18 cellular contexts compared by ENCODE assay signal in the genomic region with DNA sequence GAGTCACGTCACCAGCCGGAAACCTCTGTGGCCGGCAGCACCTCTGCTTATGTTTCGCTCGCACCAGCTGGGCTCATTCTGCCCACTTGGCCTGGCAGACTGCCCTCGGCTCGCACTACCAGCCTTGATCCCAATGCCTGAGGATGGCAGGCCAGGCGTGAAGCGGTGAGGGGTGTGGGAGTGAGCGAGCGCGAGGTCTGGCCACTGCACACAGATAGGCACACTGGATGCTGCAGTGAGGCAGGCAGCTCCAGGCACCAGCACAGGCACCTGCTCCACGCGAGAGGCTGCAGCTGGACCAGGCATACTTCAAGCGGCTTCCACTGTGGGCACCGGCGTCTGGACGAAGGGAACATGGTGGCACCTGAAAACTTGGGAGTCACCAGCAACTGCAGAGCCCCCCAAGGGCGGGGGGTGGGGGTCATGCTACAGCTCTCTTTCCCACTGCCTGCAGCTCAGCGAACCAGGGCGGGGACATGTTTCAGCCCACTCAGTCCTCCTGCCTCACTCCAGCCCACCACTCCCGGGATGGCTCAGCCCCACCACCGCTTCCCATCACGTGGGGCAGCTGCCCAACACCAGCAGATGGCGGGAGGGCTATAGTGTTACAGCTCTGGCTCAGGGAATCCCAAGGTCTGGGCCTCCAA. TPM values are rescaled to one million over a fixed set of nuclear protein-coding genes. Genes with fewer than 3 reads are reported as not detected.
DNase-seq lines count a peak whose midpoint lies in the region; ATAC-seq and FAIRE-seq lines count a peak whose summit lies in the region.
"Had no signal": no experiment of that assay in that cellular context is flagged by ENCODE, and none has a peak within 500 bp of the region (broad histone marks: within the 10 kb centered on the region; RNA-seq: fewer than 3 reads in every experiment).

No MANE protein-coding gene starts in this region.

- no peak overlapping the region for H3K9ac ChIP-seq in mesenchymal stem cell (ENCODE audit: low read length)

- peak overlapping the region; percentile 8 for H4K91ac ChIP-seq in mesenchymal stem cell (ENCODE audit: low read length)

- H3K4ac ChIP-seq in mesenchymal stem cell (ENCODE audit: low read depth in 1 of 2, low read length in 2 of 2), result no peak overlapping the region

- H3K27me3 ChIP-seq in mesenchymal stem cell (ENCODE audit: control insufficient read depth in 1 of 2, insufficient read depth in 1 of 2, low read length in 2 of 2), result no peaks in the 10 kb centered on the region
- H3K27me3 ChIP-seq in small intestine (ENCODE audit: control insufficient read depth in 2 of 2, insufficient read depth in 2 of 2, low read length in 2 of 2), result no peaks in the 10 kb centered on the region
- H3K27me3 ChIP-seq: upper lobe of left lung had no signal

- H3K4me2 ChIP-seq in mesenchymal stem cell (ENCODE audit: low read length, poor library complexity, severe bottlenecking), result no peak overlapping the region

- H2BK12ac ChIP-seq in mesenchymal stem cell (ENCODE audit: low read length in 2 of 2), result peak overlapping the region in 1 of 2 experiments; percentile 29

- intact Hi-C loops in left cardiac atrium (cut with DNase I), result loop anchor here in 1 of 2 donors (5.0 kb wide), 1 partner anchor 210 kb away; no protein-coding TSS in a partner anchor
- intact Hi-C loops in cardiac septum (cut with DNase I), result no loop called here

- ATAC-seq in left cardiac atrium, result peak; percentile 47 to 53
- ATAC-seq in HG03457 (IDR thresholded peaks at IDR 0.05; ENCODE audit: unreplicated experiment), result no peak
- ATAC-seq in GM18873 (IDR thresholded peaks at IDR 0.05; ENCODE audit: low FRiP score, unreplicated experiment), result no peak
- ATAC-seq in GM18498 (IDR thresholded peaks at IDR 0.05; ENCODE audit: unreplicated experiment), result no peak
- ATAC-seq: CD8-positive, alpha-beta T cell; HCT116; stimulated activated naive CD8-positive, alpha-beta T cell treated with anti-CD3 and anti-CD28 coated beads, Interleukin-15, amount 100 ng/mL, for 72 hours had no signal

- H3K9me3 ChIP-seq in mesenchymal stem cell (ENCODE audit: control insufficient read depth, low read length), result no peaks in the 10 kb centered on the region
- no peaks in the 10 kb centered on the region for H3K9me3 ChIP-seq in small intestine (ENCODE audit: control insufficient read depth, low read depth)
- H3K9me3 ChIP-seq: upper lobe of left lung had no signal

- no peak overlapping the region for H2BK5ac ChIP-seq in mesenchymal stem cell (ENCODE audit: low read depth, low read length, poor library complexity, severe bottlenecking)

- H2BK120ac ChIP-seq in mesenchymal stem cell (ENCODE audit: low read depth, low read length), result no peak overlapping the region

- no peak for FAIRE-seq in small intestine (lab: Jason Lieb, UNC)

- H3K23ac ChIP-seq in mesenchymal stem cell (ENCODE audit: low read length in 2 of 2), result no peak overlapping the region

- H4K8ac ChIP-seq in mesenchymal stem cell (ENCODE audit: low read length), result no peak overlapping the region

- no peaks in the 10 kb centered on the region for H3K4me1 ChIP-seq in mesenchymal stem cell (ENCODE audit: control insufficient read depth, insufficient read depth, low read depth, low read length)
- H3K4me1 ChIP-seq in small intestine (ENCODE audit: control insufficient read depth in 2 of 2, insufficient read depth in 1 of 2, low read depth in 1 of 2, low read length in 1 of 2), result no peaks in the 10 kb centered on the region

- no peak overlapping the region for H3K4me3 ChIP-seq in mesenchymal stem cell (ENCODE audit: insufficient read depth in 1 of 2, low read depth in 1 of 2, low read length in 2 of 2)
- H3K4me3 ChIP-seq in small intestine (ENCODE audit: low read depth in 1 of 2, low read length in 2 of 2), result no peak overlapping the region
- H3K4me3 ChIP-seq: upper lobe of left lung had no signal

- H2BK15ac ChIP-seq in mesenchymal stem cell (ENCODE audit: low read depth, poor library complexity, severe bottlenecking), result no peak overlapping the region

- no peaks in the 10 kb centered on the region for H3K79me1 ChIP-seq in mesenchymal stem cell (replicated peaks; ENCODE audit: low read length, poor library complexity, severe bottlenecking)

- H3K27ac ChIP-seq in mesenchymal stem cell (ENCODE audit: low read length, poor library complexity, severe bottlenecking) (no peak overlapping the region), small intestine (ENCODE audit: low read depth in 1 of 2, low read length in 1 of 2) (no peak overlapping the region)
- H3K27ac ChIP-seq: epithelial cell of prostate, upper lobe of left lung had no signal

- no peaks in the 10 kb centered on the region for H3K36me3 ChIP-seq in mesenchymal stem cell (ENCODE audit: control insufficient read depth in 1 of 2, insufficient read depth in 2 of 2, low read depth in 1 of 2, low read length in 2 of 2)
- no peaks in the 10 kb centered on the region for H3K36me3 ChIP-seq in small intestine (ENCODE audit: control insufficient read depth in 2 of 2, insufficient read depth in 2 of 2, low read length in 2 of 2)
- H3K36me3 ChIP-seq: upper lobe of left lung had no signal

- no peak overlapping the region for H2AK5ac ChIP-seq in mesenchymal stem cell (ENCODE audit: low read length, severe bottlenecking)

- H2AFZ ChIP-seq in mesenchymal stem cell (ENCODE audit: low read depth, low read length), result no peak overlapping the region

- DNase-seq in left cardiac atrium (peak; percentile 32), cardiac septum (ENCODE audit: low spot score) (no peak), SHP77 (lab: John Stamatoyannopoulos, UW) (peak; percentile 56 to 65), mesenchymal stem cell (no peak), small intestine (no peak)
- DNase-seq: activated B cell treated with CpG ODN at 0.5 μM for 24 hours; activated naive CD8-positive, alpha-beta T cell treated with anti-CD3 and anti-CD28 coated beads, Interleukin-2, amount 10 ng/mL, durations not matched to agents 7 days and 5 days; dermis blood vessel endothelial cell; NCI-H187 treated with DMSO at 0.1 percent for 48 hours; NCI-H748 treated with DMSO at 0.1 percent for 48 hours; stimulated activated naive CD8-positive, alpha-beta T cell treated with anti-CD3 and anti-CD28 coated beads, Interleukin-15, amount 100 ng/mL, for 72 hours had no signal

- no peak overlapping the region for H3K18ac ChIP-seq in mesenchymal stem cell (ENCODE audit: low read depth in 1 of 2, low read length in 2 of 2)

- H3K14ac ChIP-seq in mesenchymal stem cell (ENCODE audit: low read length in 2 of 2), result peak overlapping the region in 1 of 2 experiments; percentile 26

- WGBS in mesenchymal stem cell, result 87% methylated on average over 25 of the region's 25 CpGs
- WGBS in small intestine, 3 donors, result 86 to 92% (median 88%) methylated on average over 24 to 25 of the region's 25 CpGs

RNA-seq across cellular contexts. Expression of a gene that starts 5.4 kb away (rescaled TPM):
- total RNA-seq in left cardiac atrium (10 to 100 TPM; 25.4 to 31.7 TPM), cardiac septum (38.9 TPM)
- polyA plus RNA-seq in mesenchymal stem cell (2013, experiment 1 of 2), result 36.8 TPM
- 34.2 TPM for polyA plus RNA-seq in mesenchymal stem cell (2013, experiment 2 of 2)
- 10 to 100 TPM; 15.4 to 35.8 (median 15.4) TPM for polyA plus RNA-seq in small intestine

Comparison
In these comparisons a context has a peak if more than half of its experiments do, and no peak if none do; other contexts are left out.
1. DNase-seq: peak in left cardiac atrium (single experiment) and SHP77 (2 of 2); none in cardiac septum (single experiment), mesenchymal stem cell (single experiment) and small intestine (single experiment).
2. ATAC-seq: peak in left cardiac atrium (2 of 2); none in HG03457 (single experiment), GM18873 (single experiment) and GM18498 (single experiment).